ENCODE assay signal across 8 cellular contexts in genomic region chr15:32615051-32615870, GRCh38. TPM values are rescaled to one million over a fixed set of nuclear protein-coding genes. Genes with fewer than 3 reads are reported as not detected.
DNase-seq lines count a peak whose midpoint lies in the region; ATAC-seq and TF ChIP-seq lines count a peak whose summit lies in the region.
"Not testable (repeated sequence)": the region's sequence is repeated elsewhere in the genome, so short reads cannot be mapped to it uniquely, and the experiment has no call there.

ARHGAP11A (plus strand) TSS chr15:32615504; CDS start chr15:32616212, 708 bp downstream.

- not testable (repeated sequence) for H3K23me2 ChIP-seq in H9 (ENCODE audit: insufficient read length, low read depth, low read length, poor library complexity, severe bottlenecking)

- not testable (repeated sequence) for H3K18ac ChIP-seq in H9 (ENCODE audit: insufficient read length, low read depth, low read length)

- DNase-seq in GM10248 (ENCODE audit: extremely low spot score) (peak; percentile 57), H9 (peak; percentile 83), putamen (ENCODE audit: low spot score) (peak; percentile 91), thoracic aorta (ENCODE audit: low spot score) (peak; percentile 17)
- peak; percentile 87 for DNase-seq in Jurkat, Clone E6-1 (ENCODE audit: low read depth, low spot score)
- DNase-seq in activated CD4-positive, alpha-beta T cell treated with anti-CD3 and anti-CD28 coated beads, Interleukin-2, amount 50 U/mL, for 4 hours: peak; percentile 76 to 79
- not testable (repeated sequence) for DNase-seq in chondrocyte (ENCODE audit: low spot score)

- H3K36me3 Mint-ChIP-seq in H9 (ENCODE audit: insufficient read depth in 1 of 3, low read depth in 3 of 3); chondrocyte (ENCODE audit: low read depth): not testable (repeated sequence)

- CTCF ChIA-PET in GM10248 (lab: Yijun Ruan, JAX): not testable (repeated sequence)

- H2BK5ac ChIP-seq in H9 (ENCODE audit: insufficient read length, low read length): not testable (repeated sequence)

- H3K4me1 Mint-ChIP-seq in H9 (peaks cover 6 to 17% of the 10 kb centered on the region in 2 experiments), chondrocyte (ENCODE audit: low read depth) (peaks cover 22% of the 10 kb centered on the region)

- peak within 1 kb of the TSS; percentile 73 for H3K4me2 ChIP-seq in H9 (ENCODE audit: insufficient read depth, insufficient read length, low read length)

- POLR2A ChIA-PET in GM10248 (lab: Yijun Ruan, JAX): not testable (repeated sequence)

- H3K23ac ChIP-seq in H9 (ENCODE audit: insufficient read length, low read depth, low read length): not testable (repeated sequence)

- H3K56ac ChIP-seq in H9 (ENCODE audit: insufficient read length, low read depth, low read length): not testable (repeated sequence)

- not testable (repeated sequence) for H4K8ac ChIP-seq in H9 (replicated peaks; ENCODE audit: insufficient read length, low read depth, low read length)

- H3K9ac ChIP-seq in H9 (ENCODE audit: extremely low read depth, insufficient read length, low read length): peak within 1 kb of the TSS; percentile 96
- H3K9ac ChIP-seq in iPS-18a (ENCODE audit: low read length): peak within 1 kb of the TSS; percentile 72

- H3K27me3 Mint-ChIP-seq in H9 (ENCODE audit: low read depth); chondrocyte (ENCODE audit: low read depth): not testable (repeated sequence)

- not testable (repeated sequence) for H3K9me3 Mint-ChIP-seq in H9; chondrocyte (ENCODE audit: low read depth)

- not testable (repeated sequence) for H2AFZ ChIP-seq in H9 (ENCODE audit: low read length)

- not testable (repeated sequence) for H3T11ph ChIP-seq in H9 (ENCODE audit: low read length)

- H4K5ac ChIP-seq in H9 (ENCODE audit: insufficient read length, low read depth, low read length): not testable (repeated sequence)

- H2BK20ac ChIP-seq in H9 (ENCODE audit: low read depth, low read length, poor library complexity, severe bottlenecking): not testable (repeated sequence)

- peak; percentile 95 for ATAC-seq in thoracic aorta (ENCODE audit: insufficient number of reproducible peaks, low FRiP score, low read depth)

- H3K9me3 ChIP-seq in H9 (ENCODE audit: control insufficient read depth, low read depth, low read length); iPS-18a (ENCODE audit: control insufficient read depth, low read depth, low read length); thoracic aorta: not testable (repeated sequence)

- peak within 1 kb of the TSS; percentile 78 for H3K4me3 ChIP-seq in Jurkat, Clone E6-1 (ENCODE audit: low read length)
- H3K4me3 ChIP-seq in iPS-18a (ENCODE audit: low read length) (peak within 1 kb of the TSS; percentile 84), thoracic aorta (peak within 1 kb of the TSS; percentile 78)

- H3K4me1 ChIP-seq in H9 (ENCODE audit: insufficient read depth, low read length); iPS-18a (ENCODE audit: control insufficient read depth, low read depth, low read length); thoracic aorta (ENCODE audit: control insufficient read depth in 1 of 2, low read depth in 2 of 2): not testable (repeated sequence)

- not testable (repeated sequence) for H2BK12ac ChIP-seq in H9 (ENCODE audit: insufficient read length, low read depth, low read length)

- not testable (repeated sequence) for H3K79me1 ChIP-seq in H9 (ENCODE audit: insufficient read depth, low read depth, low read length, poor library complexity, severe bottlenecking)

- H3K79me2 ChIP-seq in H9 (ENCODE audit: insufficient read depth, low read length): not testable (repeated sequence)

- H3K4me3 Mint-ChIP-seq in H9: peak within 1 kb of the TSS; percentile 100
- H3K4me3 Mint-ChIP-seq in chondrocyte (ENCODE audit: unreplicated experiment): peak within 1 kb of the TSS; percentile 99

- H4K20me1 ChIP-seq in H9 (ENCODE audit: control insufficient read depth, insufficient read depth, insufficient read length): not testable (repeated sequence)

- not testable (repeated sequence) for H3K4ac ChIP-seq in H9 (ENCODE audit: low read depth, low read length)

- not testable (repeated sequence) for H2AK5ac ChIP-seq in H9 (ENCODE audit: insufficient read length, low read length)

- no CpG with 5 or more reads among the region's 43 CpGs for WGBS in H9 (ENCODE audit: extremely low coverage, insufficient read length, low lambda C conversion rate)

- H2BK15ac ChIP-seq in H9 (ENCODE audit: low read depth, low read length): not testable (repeated sequence)

- not testable (repeated sequence) for H2BK120ac ChIP-seq in H9 (ENCODE audit: low read depth, low read length, poor library complexity, severe bottlenecking)

- H3K27ac ChIP-seq in H9 (ENCODE audit: insufficient read length, low read depth, low read length): not testable (repeated sequence)
- H3K27ac ChIP-seq in iPS-18a (ENCODE audit: low read length): peak within 1 kb of the TSS; percentile 68
- H3K27ac ChIP-seq in thoracic aorta: peak within 1 kb of the TSS; percentile 61 to 83

- not testable (repeated sequence) for H3K36me3 ChIP-seq in iPS-18a (ENCODE audit: control insufficient read depth, low read depth, low read length); thoracic aorta

- H3K27ac Mint-ChIP-seq in H9 (peak within 1 kb of the TSS; percentile 87 to 99 (median 97)), chondrocyte (ENCODE audit: unreplicated experiment) (peak within 1 kb of the TSS; percentile 98)

- H3K27me3 ChIP-seq in H9 (ENCODE audit: insufficient read depth, low read length); iPS-18a (ENCODE audit: control insufficient read depth, insufficient read depth, low read length); thoracic aorta (replicated peaks; ENCODE audit: insufficient read depth): not testable (repeated sequence)

- H4K91ac ChIP-seq in H9 (ENCODE audit: insufficient read length, low read depth, low read length): not testable (repeated sequence)

- H3K14ac ChIP-seq in H9 (ENCODE audit: insufficient read depth, low read length): not testable (repeated sequence)

- TF ChIP-seq CTCF in GM10248 (IDR thresholded peaks at IDR 0.05; ENCODE audit: control extremely low read depth, extremely low read depth, low read depth, missing control alignments); H9 (conservative IDR thresholded peaks at IDR 0.05); chondrocyte (IDR thresholded peaks at IDR 0.05); thoracic aorta (IDR thresholded peaks at IDR 0.05): not testable (repeated sequence)

RNA-seq across cellular contexts. Expression of gene ARHGAP11A, which starts in this region (rescaled TPM):
- total RNA-seq in H9 (2021) (94.2 and 94.4 TPM in 2 replicates), chondrocyte (14.5 to 16.3 TPM (median 14.7 TPM) in 3 replicates), thoracic aorta (under 1 TPM; 0.68 to 0.92 TPM)
- 102 TPM for polyA plus RNA-seq in Jurkat, Clone E6-1 (2012; ENCODE audit: insufficient read depth, insufficient read length)

Comparison
In these comparisons a context has a peak if more than half of its experiments do, and no peak if none do; other contexts are left out.
1. Peak in DNase-seq, ATAC-seq, H3K4me3 ChIP-seq and H3K27ac ChIP-seq in thoracic aorta; RNA of the gene not detected or under 1 TPM.